ENCODE assay signal across 21 cellular contexts in genomic region chr18:31720867-31721266, GRCh38. TPM values are rescaled to one million over a fixed set of nuclear protein-coding genes. Genes with fewer than 3 reads are reported as not detected.
DNase-seq lines count a peak whose midpoint lies in the region; ATAC-seq and TF ChIP-seq lines count a peak whose summit lies in the region.
"Had no signal": no experiment of that assay in that cellular context is flagged by ENCODE, and none has a peak within 500 bp of the region (broad histone marks: within the 10 kb centered on the region; RNA-seq: fewer than 3 reads in every experiment).

No MANE protein-coding gene starts in this region.

- H3K27me3 ChIP-seq in left lung: peaks cover 0 to 24% of the 10 kb centered on the region in 2 donors

- H3K4me3 ChIP-seq in epithelial cell of esophagus (ENCODE audit: low read length): no peak overlapping the region
- H3K4me3 ChIP-seq in left lung: no peak overlapping the region
- H3K4me3 ChIP-seq: GM23338 had no signal

- no peak for TF ChIP-seq CTCF in epithelial cell of esophagus (IDR thresholded peaks at IDR 0.05; ENCODE audit: insufficient read depth, low read depth, low read length, missing control alignments)
- TF ChIP-seq CTCF in left lung (IDR thresholded peaks at IDR 0.05): no peak

- peaks cover 0 to 13% of the 10 kb centered on the region in 2 donors for H3K9me3 ChIP-seq in left lung
- H3K9me3 ChIP-seq: Caco-2 had no signal

- POLR2A ChIA-PET in HEK293T (lab: Yijun Ruan, JAX): no interaction called here

- intact Hi-C loops in Right ventricle myocardium superior (cut with DNase I) (loop anchor here (5.0 kb wide), 1 partner anchor 164 kb away; no protein-coding TSS in a partner anchor), cardiac septum (cut with DNase I) (loop anchor here (5.0 kb wide), 1 partner anchor 164 kb away; no protein-coding TSS in a partner anchor), left lung (cut with DNase I) (loop anchor here in 1 of 2 donors (5.0 kb wide), 1 partner anchor 164 kb away; no protein-coding TSS in a partner anchor)

- CTCF ChIA-PET in HEK293T (lab: Yijun Ruan, JAX): interaction anchor here (0.6 to 1.3 kb wide), 2 partner anchors 44 to 747 kb away, joined by 3 to 4 read pairs; no protein-coding TSS in a partner anchor

- no peak overlapping the region for H3K27ac ChIP-seq in left lung

- DNase-seq in Right ventricle myocardium superior: no peak
- no peak for DNase-seq in cardiac septum (ENCODE audit: low spot score)
- peak; percentile 42 for DNase-seq in epithelial cell of esophagus (ENCODE audit: low read depth)
- no peak for DNase-seq in left lung
- DNase-seq in COLO829 (ENCODE audit: low spot score): no peak
- DNase-seq in Kasumi-1 (lab: John Stamatoyannopoulos, UW): no peak
- no peak for DNase-seq in GM19240 (ENCODE audit: insufficient read length, low spot score)
- DNase-seq in HEK293T (ENCODE audit: extremely low spot score): no peak
- DNase-seq: 8988T; Caco-2; DMS153; GDM1; HCEC 1CT; NCI-H1105 treated with DMSO at 0.1 percent for 48 hours; NCI-H1694; NCI-H2081 treated with DMSO at 0.1 percent for 48 hours; NK-92 treated with Interleukin-12 subunit alpha and Interleukin-12 subunit beta, amount 100 ng/mL, for 24 hours; SHP77 had no signal

- no peaks in the 10 kb centered on the region for H3K36me3 ChIP-seq in left lung

- H3K4me1 ChIP-seq in left lung: peaks cover 4 to 14% of the 10 kb centered on the region in 2 donors
- H3K4me1 ChIP-seq: Caco-2 had no signal

- peak; percentile 32 for ATAC-seq in Right ventricle myocardium superior (ENCODE audit: poor library complexity)
- peak; percentile 30 for ATAC-seq in left lung
- ATAC-seq: GM23338 had no signal

TF ChIP-seq in HEK293T, 16 proteins besides CTCF, POLR2A, EP300 and RAD21:
- no peak for TF ChIP-seq CTBP1 (IDR thresholded peaks at IDR 0.05; ENCODE audit: borderline replicate concordance)
- TF ChIP-seq ARNT (IDR thresholded peaks at IDR 0.05): no peak
- TF ChIP-seq PKNOX1 (IDR thresholded peaks at IDR 0.05): no peak
- TF ChIP-seq FOXK2 (IDR thresholded peaks at IDR 0.05): no peak
- no peak for TF ChIP-seq TARDBP (IDR thresholded peaks at IDR 0.05)

RNA-seq across cellular contexts. Expression of gene B4GALT6, which starts 36.5 kb away (rescaled TPM):
- total RNA-seq in Right ventricle myocardium superior: 7.4 TPM
- total RNA-seq in cardiac septum: 5.3 TPM
- total RNA-seq in left lung: 1 to 10 TPM; 4.6 to 5.7 TPM

RNA-seq across cellular contexts. Expression of gene SLC25A52, which starts 39.8 kb away (rescaled TPM):
- total RNA-seq in Right ventricle myocardium superior (not detected), cardiac septum (not detected), left lung (not detected)
- total RNA-seq: Caco-2, Daoy, GM23338, NCI-H460 had no signal
